In the genomic region with DNA sequence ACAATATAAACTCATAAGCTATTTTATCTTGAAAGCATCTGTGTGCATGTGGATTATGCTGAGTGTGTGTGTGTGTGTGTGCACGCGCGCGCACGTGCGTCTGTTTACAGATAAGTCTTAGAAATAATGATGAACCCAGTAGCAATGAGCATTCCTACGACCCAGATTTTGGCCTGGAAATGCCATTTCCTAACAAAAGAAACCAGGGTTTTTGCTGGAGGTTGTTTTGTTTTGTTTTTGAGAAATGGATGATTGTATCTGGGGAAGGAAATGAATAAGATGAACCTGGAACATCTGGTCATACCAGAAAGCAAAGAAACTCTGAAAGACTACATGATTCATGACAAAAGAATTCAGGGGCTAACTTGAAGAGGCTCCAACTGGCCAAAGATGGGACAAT, we compare ENCODE assay signal across 19 cellular contexts. TPM values are rescaled to one million over a fixed set of nuclear protein-coding genes. Genes with fewer than 3 reads are reported as not detected.
DNase-seq lines count a peak whose midpoint lies in the region; ATAC-seq, FAIRE-seq and TF ChIP-seq lines count a peak whose summit lies in the region.
"Had no signal": no experiment of that assay in that cellular context is flagged by ENCODE, and none has a peak within 500 bp of the region (broad histone marks: within the 10 kb centered on the region; RNA-seq: fewer than 3 reads in every experiment).

No MANE protein-coding gene starts in this region.

- H3K27me3 ChIP-seq in mammary epithelial cell (ENCODE audit: insufficient read depth, low read length) (no peaks in the 10 kb centered on the region), keratinocyte (ENCODE audit: control insufficient read depth, extremely low read depth, insufficient read depth, low read length) (no peaks in the 10 kb centered on the region)

- H3K9ac ChIP-seq in mammary epithelial cell (ENCODE audit: insufficient read depth, low read length) (no peak overlapping the region), keratinocyte (ENCODE audit: control insufficient read depth, extremely low read depth, insufficient read depth, low read length) (no peak overlapping the region)

- H3K36me3 Mint-ChIP-seq in activated T-helper 17 cell treated with anti-CD3 and anti-CD28 coated beads, Interleukin-2, amount 50 U/mL, for 72 hours (ENCODE audit: low read depth): no peaks in the 10 kb centered on the region

- DNase-seq in ACHN (peak; percentile 53), HT1080 (ENCODE audit: low read depth) (peak; percentile 94), mammary epithelial cell (peak; percentile 79), keratinocyte (ENCODE audit: low read depth, low spot score) (peak; percentile 40), G401 (ENCODE audit: low spot score) (no peak), lower leg skin (ENCODE audit: low spot score in 2 of 2) (no peak), HPDE6-E6E7 (ENCODE audit: extremely low spot score) (no peak)
- DNase-seq: activated CD4-positive, alpha-beta memory T cell treated with anti-CD3 and anti-CD28 coated beads, Interleukin-2, amount 10 ng/mL, durations not matched to agents 7 days and 5 days; activated effector memory CD4-positive, alpha-beta T cell treated with anti-CD3 and anti-CD28 coated beads, Interleukin-2, amount 50 U/mL, for 16 hours; DMS153; NCI-H446 treated with DMSO at 0.1 percent for 48 hours; stimulated activated CD4-positive, alpha-beta T cell treated with anti-CD3 and anti-CD28 coated beads, Interleukin-12 subunit alpha, Interleukin-12 subunit beta, amount 100 ng/mL, for 4 hours; T-helper 9 cell had no signal

- in situ Hi-C loops in ACHN (cut with HindIII; ENCODE audit: low pct_ligation_motif_present, low pct_unique_long_range_greater_than_20kb, low sequenced_read_pairs): no loop called here
- in situ Hi-C loops in mammary epithelial cell (cut with MboI; ENCODE audit: low sequenced_read_pairs in 2 of 2): loop anchor here (25.0 kb wide), 1 partner anchor 229 kb away; no protein-coding TSS in a partner anchor
- in situ Hi-C loops in G401 (cut with HindIII; ENCODE audit: low sequenced_read_pairs): no loop called here

- peaks cover 17% of the 10 kb centered on the region for H3K4me1 ChIP-seq in mammary epithelial cell (ENCODE audit: insufficient read depth, low read length)
- peaks cover 17% of the 10 kb centered on the region for H3K4me1 ChIP-seq in keratinocyte (ENCODE audit: control insufficient read depth, extremely low read depth, insufficient read depth, low read length)

- H2AFZ ChIP-seq in mammary epithelial cell (ENCODE audit: low read depth, low read length) (no peak overlapping the region), keratinocyte (ENCODE audit: control insufficient read depth, low read length) (peak overlapping the region; percentile 23)

- intact Hi-C loops in mammary epithelial cell (cut with micrococcal nuclease): no loop called here
- intact Hi-C loops in lower leg skin (cut with DNase I; ENCODE audit: low total_unique reads): no loop called here

- H3K9me3 Mint-ChIP-seq in activated T-helper 17 cell treated with anti-CD3 and anti-CD28 coated beads, Interleukin-2, amount 50 U/mL, for 72 hours: no peaks in the 10 kb centered on the region
- H3K9me3 Mint-ChIP-seq: activated CD4-positive, alpha-beta memory T cell treated with anti-CD3 and anti-CD28 coated beads, Interleukin-2, amount 10 ng/mL, durations not matched to agents 7 days and 5 days; nephron had no signal

- H3K4me3 ChIP-seq in mammary epithelial cell (replicated peaks in 1 of 3; ENCODE audit: insufficient read depth in 1 of 3, low read depth in 2 of 3, low read length in 3 of 3) (peak overlapping the region in 1 of 3 experiments; percentile 25), keratinocyte (ENCODE audit: control insufficient read depth in 2 of 3, extremely low read depth in 1 of 3, insufficient read depth in 2 of 3, low read depth in 1 of 3, low read length in 3 of 3) (peak overlapping the region in 1 of 3 experiments; percentile 36), lower leg skin (ENCODE audit: low read depth, poor library complexity, severe bottlenecking) (no peak overlapping the region)

- H3K4me1 Mint-ChIP-seq in activated T-helper 17 cell treated with anti-CD3 and anti-CD28 coated beads, Interleukin-2, amount 50 U/mL, for 72 hours: no peaks in the 10 kb centered on the region
- H3K4me1 Mint-ChIP-seq: activated CD4-positive, alpha-beta memory T cell treated with anti-CD3 and anti-CD28 coated beads, Interleukin-2, amount 10 ng/mL, durations not matched to agents 7 days and 5 days had no signal

- no TSS peak for BruUV-seq in mammary epithelial cell (replicated peaks; lab: Mats Ljungman, UMichigan)

- H3K27ac ChIP-seq in mammary epithelial cell (ENCODE audit: insufficient read depth, low read depth, low read length) (peak overlapping the region; percentile 64), keratinocyte (ENCODE audit: control insufficient read depth, insufficient read depth, low read length) (no peak overlapping the region)

- H4K20me1 ChIP-seq in mammary epithelial cell (ENCODE audit: insufficient read depth, low read length) (no peaks in the 10 kb centered on the region), keratinocyte (ENCODE audit: control insufficient read depth, extremely low read depth, insufficient read depth, low read length) (no peaks in the 10 kb centered on the region)

- TF ChIP-seq POLR2A in lower leg skin (IDR thresholded peaks at IDR 0.05): no peak

- peak; percentile 74 for FAIRE-seq in keratinocyte (lab: Jason Lieb, UNC)
- FAIRE-seq: GM19239 had no signal

- WGBS in mammary epithelial cell (ENCODE audit: low coverage, missing lambda C conversion rate): 27% methylated on average over 7 of the region's 7 CpGs
- WGBS in lower leg skin, 2 donors: 65 to 71% methylated on average over 7 of the region's 7 CpGs

- peaks cover 20% of the 10 kb centered on the region for H3K27me3 Mint-ChIP-seq in activated T-helper 17 cell treated with anti-CD3 and anti-CD28 coated beads, Interleukin-2, amount 50 U/mL, for 72 hours

- H3K9me1 ChIP-seq in keratinocyte (ENCODE audit: control insufficient read depth, extremely low read depth, insufficient read depth, low read length): no peaks in the 10 kb centered on the region

- H3K79me2 ChIP-seq in mammary epithelial cell (ENCODE audit: insufficient read depth, low read length) (no peaks in the 10 kb centered on the region), keratinocyte (ENCODE audit: control insufficient read depth, insufficient read depth, low read length) (no peaks in the 10 kb centered on the region)

- no peak overlapping the region for H3K4me3 Mint-ChIP-seq in activated T-helper 17 cell treated with anti-CD3 and anti-CD28 coated beads, Interleukin-2, amount 50 U/mL, for 72 hours
- H3K4me3 Mint-ChIP-seq: activated CD4-positive, alpha-beta memory T cell treated with anti-CD3 and anti-CD28 coated beads, Interleukin-2, amount 10 ng/mL, durations not matched to agents 7 days and 5 days; nephron had no signal

- H3K36me3 ChIP-seq in mammary epithelial cell (ENCODE audit: insufficient read depth, low read length): no peaks in the 10 kb centered on the region
- no peaks in the 10 kb centered on the region for H3K36me3 ChIP-seq in keratinocyte (ENCODE audit: control insufficient read depth in 2 of 2, extremely low read depth in 1 of 2, insufficient read depth in 2 of 2, low read length in 2 of 2)

- dilution Hi-C loops in mammary epithelial cell (cut with HindIII; ENCODE audit: low sequenced_read_pairs) (no loop called here), keratinocyte (cut with MboI; ENCODE audit: extremely low pct_ligation_motif_present, low sequenced_read_pairs) (no loop called here)

- CTCF ChIA-PET in mammary epithelial cell (lab: Charles Lee; ENCODE audit: low non-redundant PET): interaction anchor here (0.5 kb wide), 1 partner anchor 139 kb away, joined by 3 read pairs; no protein-coding TSS in a partner anchor

- TF ChIP-seq CTCF in mammary epithelial cell (conservative IDR thresholded peaks at IDR 0.05 in 1 of 2, IDR thresholded peaks at IDR 0.05 in 1 of 2; ENCODE audit: extremely low read depth in 1 of 2, insufficient read depth in 1 of 2, low read depth in 1 of 2, low read length in 2 of 2): no peak
- no peak for TF ChIP-seq CTCF in keratinocyte (optimal IDR thresholded peaks at IDR 0.05 in 1 of 3, IDR thresholded peaks at IDR 0.05 in 1 of 3, conservative IDR thresholded peaks at IDR 0.05 in 1 of 3; ENCODE audit: extremely low read depth in 1 of 3, insufficient read depth in 2 of 3, low read length in 3 of 3)
- no peak for TF ChIP-seq CTCF in lower leg skin (IDR thresholded peaks at IDR 0.05)

- H3K4me2 ChIP-seq in mammary epithelial cell (ENCODE audit: insufficient read depth, low read depth, low read length) (peak overlapping the region; percentile 69), keratinocyte (ENCODE audit: control insufficient read depth, extremely low read depth, insufficient read depth, low read depth, low read length) (peak overlapping the region; percentile 56)

- ATAC-seq in activated T-helper 17 cell treated with anti-CD3 and anti-CD28 coated beads, Interleukin-2, amount 50 U/mL, for 72 hours (replicated peaks): no peak
- ATAC-seq: Panc1 had no signal

- H3K9me3 ChIP-seq in mammary epithelial cell (replicated peaks; ENCODE audit: insufficient read depth, low read length) (no peaks in the 10 kb centered on the region), keratinocyte (ENCODE audit: control insufficient read depth, low read depth, low read length) (no peaks in the 10 kb centered on the region)

- no peak overlapping the region for H3K27ac Mint-ChIP-seq in activated T-helper 17 cell treated with anti-CD3 and anti-CD28 coated beads, Interleukin-2, amount 50 U/mL, for 72 hours
- H3K27ac Mint-ChIP-seq: activated CD4-positive, alpha-beta memory T cell treated with anti-CD3 and anti-CD28 coated beads, Interleukin-2, amount 10 ng/mL, durations not matched to agents 7 days and 5 days; nephron had no signal

RNA-seq across cellular contexts. Expression of a gene that starts 22.1 kb away (rescaled TPM):
- total RNA-seq in HT1080 (2014; rRNA removed; shearing (Covaris generic)): not detected in 2 replicates
- polyA plus RNA-seq in HT1080 (2015; cell fraction: cytosol; rRNA removed): 0.15 TPM in 1 of 2 replicates, not detected in the other
- 0.05 TPM in 1 of 2 replicates, not detected in the other for polyA plus RNA-seq in HT1080 (2015; cell fraction: nucleus; rRNA removed)
- total RNA-seq in mammary epithelial cell (not detected), lower leg skin (not detected)
- polyA plus RNA-seq in mammary epithelial cell (not detected), keratinocyte (not detected in 3 replicates)
- polyA minus RNA-seq in mammary epithelial cell (not detected), keratinocyte (not detected in 3 replicates)
- not detected for polyA plus RNA-seq in keratinocyte (2011; ENCODE audit: low read depth)
- not detected in 2 replicates for polyA plus RNA-seq in keratinocyte (2011; cell fraction: cytosol; rRNA removed)
- not detected in 2 replicates for polyA plus RNA-seq in keratinocyte (2011; cell fraction: nucleus; rRNA removed)
- polyA plus RNA-seq in keratinocyte (2012; ENCODE audit: low replicate concordance): 0.68 TPM in 1 of 2 replicates, not detected in the other
- not detected for polyA minus RNA-seq in keratinocyte (2011; cell fraction: cytosol; rRNA and poly(A)+ RNA removed)
- polyA minus RNA-seq in keratinocyte (2011; cell fraction: nucleus; rRNA and poly(A)+ RNA removed): not detected in 2 replicates
- total RNA-seq in activated T-helper 17 cell treated with anti-CD3 and anti-CD28 coated beads, Interleukin-2, amount 50 U/mL, for 72 hours: not detected
- not detected in 2 replicates for total RNA-seq in G401 (2014; rRNA removed; shearing (Covaris generic))
- total RNA-seq: activated CD4-positive, alpha-beta memory T cell treated with anti-CD3 and anti-CD28 coated beads, Interleukin-2, amount 10 ng/mL, durations not matched to agents 7 days and 5 days; frontal cortex had no signal
- polyA plus RNA-seq: urinary bladder had no signal

RNA-seq across cellular contexts. Expression of a gene that starts 31.9 kb away (rescaled TPM):
- total RNA-seq in HT1080 (2014; rRNA removed; shearing (Covaris generic)): not detected in 2 replicates
- polyA plus RNA-seq in HT1080 (2015; cell fraction: cytosol; rRNA removed): not detected in 2 replicates
- polyA plus RNA-seq in HT1080 (2015; cell fraction: nucleus; rRNA removed): not detected in 2 replicates
- total RNA-seq in mammary epithelial cell: not detected
- polyA plus RNA-seq in mammary epithelial cell: not detected
- polyA minus RNA-seq in mammary epithelial cell: not detected
- not detected in 3 replicates for polyA plus RNA-seq in keratinocyte
- not detected for polyA plus RNA-seq in keratinocyte (2011; ENCODE audit: low read depth)
- polyA plus RNA-seq in keratinocyte (2011; cell fraction: cytosol; rRNA removed): not detected in 2 replicates
- not detected in 2 replicates for polyA plus RNA-seq in keratinocyte (2011; cell fraction: nucleus; rRNA removed)
- 0.04 TPM in 1 of 2 replicates, not detected in the other for polyA plus RNA-seq in keratinocyte (2012; ENCODE audit: low replicate concordance)
- polyA minus RNA-seq in keratinocyte: not detected in 3 replicates
- polyA minus RNA-seq in keratinocyte (2011; cell fraction: cytosol; rRNA and poly(A)+ RNA removed): not detected
- polyA minus RNA-seq in keratinocyte (2011; cell fraction: nucleus; rRNA and poly(A)+ RNA removed): not detected in 2 replicates
- total RNA-seq in activated T-helper 17 cell treated with anti-CD3 and anti-CD28 coated beads, Interleukin-2, amount 50 U/mL, for 72 hours: not detected
- not detected in 2 replicates for total RNA-seq in G401 (2014; rRNA removed; shearing (Covaris generic))
- not detected for total RNA-seq in lower leg skin
- total RNA-seq: activated CD4-positive, alpha-beta memory T cell treated with anti-CD3 and anti-CD28 coated beads, Interleukin-2, amount 10 ng/mL, durations not matched to agents 7 days and 5 days; frontal cortex had no signal
- polyA plus RNA-seq: urinary bladder had no signal

Comparison
In these comparisons a context has a peak if more than half of its experiments do, and no peak if none do; other contexts are left out.
1. DNase-seq: peak in ACHN (single experiment), HT1080 (single experiment), mammary epithelial cell (single experiment) and keratinocyte (single experiment); none in G401 (single experiment), lower leg skin (0 of 2) and HPDE6-E6E7 (single experiment).
2. in situ Hi-C loops: an anchor here in mammary epithelial cell (25.0 kb wide); none called in ACHN and G401.